ENCODE assay signal across 8 cellular contexts in the genomic region with DNA sequence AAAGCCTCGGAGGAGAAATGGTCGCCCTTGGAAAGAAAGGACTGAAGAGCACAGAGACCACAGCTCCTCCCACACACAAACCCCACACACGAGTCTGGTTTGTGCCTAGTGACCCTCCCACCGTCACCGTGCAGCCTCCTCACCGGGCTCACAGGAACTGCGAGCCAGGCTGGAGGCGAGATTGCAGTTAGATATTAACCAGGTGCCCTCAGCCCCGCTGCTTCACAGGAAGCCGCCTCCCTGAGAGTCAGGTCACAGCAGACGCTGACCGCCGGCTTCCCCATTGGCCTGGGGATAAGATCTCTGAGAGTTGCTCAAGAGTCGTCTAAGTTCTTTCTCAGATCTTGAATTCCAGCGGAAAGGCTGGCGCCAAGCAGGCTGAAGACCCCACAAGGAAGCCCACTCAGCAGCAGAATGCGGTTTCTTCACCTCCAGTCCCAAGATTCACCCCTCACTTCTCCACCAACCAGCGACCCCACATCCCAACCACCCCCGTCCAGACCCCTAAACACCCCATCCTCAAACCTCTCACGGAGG. TPM values are rescaled to one million over a fixed set of nuclear protein-coding genes. Genes with fewer than 3 reads are reported as not detected.
DNase-seq lines count a peak whose midpoint lies in the region; TF ChIP-seq lines count a peak whose summit lies in the region.

No MANE protein-coding gene starts in this region.

- peak overlapping the region; percentile 82 for H2AFZ ChIP-seq in GM23248

- TF ChIP-seq POLR2A in lower leg skin (IDR thresholded peaks at IDR 0.05) = no peak

- peak overlapping the region; percentile 89 for H3K4me3 ChIP-seq in GM23248
- peak overlapping the region; percentile 93 to 94 for H3K4me3 ChIP-seq in duodenal mucosa (ENCODE audit: low read depth in 1 of 2, low read length in 2 of 2)
- H3K4me3 ChIP-seq in lower leg skin (ENCODE audit: low read depth, poor library complexity, severe bottlenecking) = peak overlapping the region; percentile 92

- H3K4me1 ChIP-seq in GM23248 (ENCODE audit: insufficient read depth) (peaks cover 15% of the 10 kb centered on the region), duodenal mucosa (ENCODE audit: control insufficient read depth in 1 of 2, insufficient read depth in 2 of 2, low read length in 2 of 2) (peaks cover 10 to 15% of the 10 kb centered on the region in 2 donors)

- in situ Hi-C loops in GM23248 (cut with MboI) = no loop called here

- no peaks in the 10 kb centered on the region for H4K20me1 ChIP-seq in GM23248 (ENCODE audit: insufficient read depth)

- peak overlapping the region; percentile 98 for H3K9ac ChIP-seq in GM23248
- peak overlapping the region; percentile 88 to 92 for H3K9ac ChIP-seq in duodenal mucosa (ENCODE audit: low read depth in 1 of 2, low read length in 2 of 2)

- no peaks in the 10 kb centered on the region for H3K36me3 ChIP-seq in GM23248 (ENCODE audit: low read depth)
- H3K36me3 ChIP-seq in duodenal mucosa (ENCODE audit: control insufficient read depth in 1 of 2, insufficient read depth in 2 of 2, low read length in 2 of 2) = peaks cover 0 to 6% of the 10 kb centered on the region in 2 donors

- H3F3A ChIP-seq in GM23248 (ENCODE audit: insufficient read depth) = peaks cover 15% of the 10 kb centered on the region

- H3K9me2 ChIP-seq in GM23248 (ENCODE audit: insufficient read depth) = no peaks in the 10 kb centered on the region

- peak overlapping the region; percentile 93 for H3K27ac ChIP-seq in GM23248
- H3K27ac ChIP-seq in duodenal mucosa (ENCODE audit: low read depth, low read length) = peak overlapping the region; percentile 97

- H3K9me3 ChIP-seq in GM23248 (ENCODE audit: low read depth) (no peaks in the 10 kb centered on the region), duodenal mucosa (ENCODE audit: control insufficient read depth in 1 of 2, low read length in 2 of 2) (no peaks in the 10 kb centered on the region)

- TF ChIP-seq CTCF in lower leg skin (IDR thresholded peaks at IDR 0.05) = no peak

- no peaks in the 10 kb centered on the region for H3K27me3 ChIP-seq in GM23248 (replicated peaks; ENCODE audit: insufficient read depth)
- H3K27me3 ChIP-seq in duodenal mucosa (ENCODE audit: control insufficient read depth in 1 of 2, insufficient read depth in 2 of 2, low read length in 2 of 2) = no peaks in the 10 kb centered on the region

- 1% methylated on average over 18 to 20 of the region's 20 CpGs for WGBS in GM23248 (ENCODE audit: low coverage in 1 of 2, low lambda C conversion rate in 2 of 2, missing lambda C conversion rate in 2 of 2), 2 experiments
- WGBS in lower leg skin, 2 donors = 0 to 1% methylated on average over 20 of the region's 20 CpGs

- intact Hi-C loops in lower leg skin (cut with DNase I; ENCODE audit: low total_unique reads) = no loop called here

- peaks cover 54% of the 10 kb centered on the region for H3K79me2 ChIP-seq in GM23248 (ENCODE audit: insufficient read depth)

- H3K4me2 ChIP-seq in GM23248 (ENCODE audit: unreplicated experiment) = peak overlapping the region; percentile 86

- peak; percentile 56 for DNase-seq in GDM1 (lab: John Stamatoyannopoulos, UW)
- peak; percentile 84 for DNase-seq in GM23248
- peak; percentile 78 for DNase-seq in NAMALWA (ENCODE audit: low spot score)
- DNase-seq in activated CD4-positive, alpha-beta T cell treated with anti-CD3 and anti-CD28 coated beads for 48 hours = peak; percentile 68
- peak; percentile 55 to 92 for DNase-seq in lower leg skin (ENCODE audit: low spot score in 2 of 2)
- peak in 2 of 3 experiments; percentile 15 to 56 for DNase-seq in stimulated activated CD4-positive, alpha-beta T cell treated with anti-CD3 and anti-CD28 coated beads, TNF-alpha, amount 100 ng/mL, for 24 hours (ENCODE audit: low read depth in 3 of 3)
- no peak for DNase-seq in NCI-H2107 (lab: John Stamatoyannopoulos, UW)

RNA-seq across cellular contexts. Expression of gene ZNF44, which starts 0.8 kb away (rescaled TPM):
- 5.5 and 6.1 TPM in 2 replicates for total RNA-seq in GM23248 (2014; rRNA removed; shearing (Covaris generic))
- polyA plus RNA-seq in GM23248 (2016; fragmentation: Nextera tagmentation; extraction: Ambion mirVana) = 6.4 and 7.2 TPM in 2 replicates
- 10 to 100 TPM in 3 of 4 donors, 1 to 10 TPM in 1; 8.8 to 15.6 (median 13.0) TPM for total RNA-seq in lower leg skin

RNA-seq across cellular contexts. Expression of gene ZNF563, which starts 39.6 kb away (rescaled TPM):
- total RNA-seq in GM23248 (2014; rRNA removed; shearing (Covaris generic)) = 1.8 and 16.4 TPM in 2 replicates
- 2.6 and 2.8 TPM in 2 replicates for polyA plus RNA-seq in GM23248 (2016; fragmentation: Nextera tagmentation; extraction: Ambion mirVana)
- total RNA-seq in lower leg skin = 10 to 100 TPM in 1 of 4 donors, 1 to 10 TPM in 3; 3.1 to 16.9 (median 5.6) TPM
